ENCODE assay signal across 1 cellular context in the genomic region with DNA sequence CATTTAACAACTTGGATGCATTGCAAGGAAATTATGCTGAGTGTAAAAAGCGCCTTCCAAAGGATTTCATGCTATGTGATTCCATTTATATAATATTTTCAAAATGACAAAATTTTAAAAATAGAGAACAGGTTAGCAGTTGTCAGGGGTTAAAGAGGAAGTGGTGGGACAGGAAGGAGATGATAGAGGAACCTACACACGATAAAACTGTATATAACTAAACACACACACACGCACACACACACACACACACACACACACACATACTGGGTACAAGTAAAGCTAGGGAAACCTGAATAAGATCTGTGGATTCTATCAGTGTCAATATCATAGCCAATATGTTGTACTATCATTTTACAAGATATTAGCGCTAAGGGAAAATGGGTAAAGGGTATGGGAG.
TF ChIP-seq lines count a peak whose summit lies in the region.

No MANE protein-coding gene starts in this region.

TF ChIP-seq in GM12878, 131 proteins besides CTCF, POLR2A, EP300 and RAD21 (continued from another document):
- TF ChIP-seq, protein P1, sequence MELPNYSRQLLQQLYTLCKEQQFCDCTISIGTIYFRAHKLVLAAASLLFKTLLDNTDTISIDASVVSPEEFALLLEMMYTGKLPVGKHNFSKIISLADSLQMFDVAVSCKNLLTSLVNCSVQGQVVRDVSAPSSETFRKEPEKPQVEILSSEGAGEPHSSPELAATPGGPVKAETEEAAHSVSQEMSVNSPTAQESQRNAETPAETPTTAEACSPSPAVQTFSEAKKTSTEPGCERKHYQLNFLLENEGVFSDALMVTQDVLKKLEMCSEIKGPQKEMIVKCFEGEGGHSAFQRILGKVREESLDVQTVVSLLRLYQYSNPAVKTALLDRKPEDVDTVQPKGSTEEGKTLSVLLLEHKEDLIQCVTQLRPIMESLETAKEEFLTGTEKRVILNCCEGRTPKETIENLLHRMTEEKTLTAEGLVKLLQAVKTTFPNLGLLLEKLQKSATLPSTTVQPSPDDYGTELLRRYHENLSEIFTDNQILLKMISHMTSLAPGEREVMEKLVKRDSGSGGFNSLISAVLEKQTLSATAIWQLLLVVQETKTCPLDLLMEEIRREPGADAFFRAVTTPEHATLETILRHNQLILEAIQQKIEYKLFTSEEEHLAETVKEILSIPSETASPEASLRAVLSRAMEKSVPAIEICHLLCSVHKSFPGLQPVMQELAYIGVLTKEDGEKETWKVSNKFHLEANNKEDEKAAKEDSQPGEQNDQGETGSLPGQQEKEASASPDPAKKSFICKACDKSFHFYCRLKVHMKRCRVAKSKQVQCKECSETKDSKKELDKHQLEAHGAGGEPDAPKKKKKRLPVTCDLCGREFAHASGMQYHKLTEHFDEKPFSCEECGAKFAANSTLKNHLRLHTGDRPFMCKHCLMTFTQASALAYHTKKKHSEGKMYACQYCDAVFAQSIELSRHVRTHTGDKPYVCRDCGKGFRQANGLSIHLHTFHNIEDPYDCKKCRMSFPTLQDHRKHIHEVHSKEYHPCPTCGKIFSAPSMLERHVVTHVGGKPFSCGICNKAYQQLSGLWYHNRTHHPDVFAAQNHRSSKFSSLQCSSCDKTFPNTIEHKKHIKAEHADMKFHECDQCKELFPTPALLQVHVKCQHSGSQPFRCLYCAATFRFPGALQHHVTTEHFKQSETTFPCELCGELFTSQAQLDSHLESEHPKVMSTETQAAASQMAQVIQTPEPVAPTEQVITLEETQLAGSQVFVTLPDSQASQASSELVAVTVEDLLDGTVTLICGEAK (IDR thresholded peaks at IDR 0.05; ENCODE audit: borderline replicate concordance), result peak; percentile 20; the same call in 1 of the 2 replicates
- TF ChIP-seq PAX5 (IDR thresholded peaks at IDR 0.05; ENCODE audit: borderline replicate concordance, low read depth, low read length) (no peak), TAF1 (IDR thresholded peaks at IDR 0.05; ENCODE audit: borderline replicate concordance, low read depth, low read length) (no peak), SPI1 (IDR thresholded peaks at IDR 0.05; ENCODE audit: borderline replicate concordance, insufficient read depth, low read depth, low read length) (peak; percentile 84), RCOR1 (conservative IDR thresholded peaks at IDR 0.05; ENCODE audit: low read depth, low read length) (no peak), E4F1 (IDR thresholded peaks at IDR 0.05; ENCODE audit: borderline replicate concordance, partially characterized antibody) (no peak), SIX5 (IDR thresholded peaks at IDR 0.05; ENCODE audit: low read depth, low read length, severe bottlenecking) (no peak), FOXM1 (IDR thresholded peaks at IDR 0.05; ENCODE audit: low read depth, low read length) (0 out of 2 replicates have a peak, but pooled peaks have one; percentile 47), TCF3 (IDR thresholded peaks at IDR 0.05; ENCODE audit: borderline replicate concordance, insufficient read depth, low read depth, low read length) (no peak), BCL11A (IDR thresholded peaks at IDR 0.05; ENCODE audit: low read depth, low read length) (no peak), BACH1 (IDR thresholded peaks at IDR 0.05; ENCODE audit: borderline replicate concordance) (no peak), ASH2L (IDR thresholded peaks at IDR 0.05; ENCODE audit: borderline replicate concordance, low read depth) (no peak)
- TF ChIP-seq, protein P2, sequence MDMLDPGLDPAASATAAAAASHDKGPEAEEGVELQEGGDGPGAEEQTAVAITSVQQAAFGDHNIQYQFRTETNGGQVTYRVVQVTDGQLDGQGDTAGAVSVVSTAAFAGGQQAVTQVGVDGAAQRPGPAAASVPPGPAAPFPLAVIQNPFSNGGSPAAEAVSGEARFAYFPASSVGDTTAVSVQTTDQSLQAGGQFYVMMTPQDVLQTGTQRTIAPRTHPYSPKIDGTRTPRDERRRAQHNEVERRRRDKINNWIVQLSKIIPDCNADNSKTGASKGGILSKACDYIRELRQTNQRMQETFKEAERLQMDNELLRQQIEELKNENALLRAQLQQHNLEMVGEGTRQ (IDR thresholded peaks at IDR 0.05; ENCODE audit: borderline replicate concordance, low read depth, low read length), result no peak
- TF ChIP-seq, protein P3, sequence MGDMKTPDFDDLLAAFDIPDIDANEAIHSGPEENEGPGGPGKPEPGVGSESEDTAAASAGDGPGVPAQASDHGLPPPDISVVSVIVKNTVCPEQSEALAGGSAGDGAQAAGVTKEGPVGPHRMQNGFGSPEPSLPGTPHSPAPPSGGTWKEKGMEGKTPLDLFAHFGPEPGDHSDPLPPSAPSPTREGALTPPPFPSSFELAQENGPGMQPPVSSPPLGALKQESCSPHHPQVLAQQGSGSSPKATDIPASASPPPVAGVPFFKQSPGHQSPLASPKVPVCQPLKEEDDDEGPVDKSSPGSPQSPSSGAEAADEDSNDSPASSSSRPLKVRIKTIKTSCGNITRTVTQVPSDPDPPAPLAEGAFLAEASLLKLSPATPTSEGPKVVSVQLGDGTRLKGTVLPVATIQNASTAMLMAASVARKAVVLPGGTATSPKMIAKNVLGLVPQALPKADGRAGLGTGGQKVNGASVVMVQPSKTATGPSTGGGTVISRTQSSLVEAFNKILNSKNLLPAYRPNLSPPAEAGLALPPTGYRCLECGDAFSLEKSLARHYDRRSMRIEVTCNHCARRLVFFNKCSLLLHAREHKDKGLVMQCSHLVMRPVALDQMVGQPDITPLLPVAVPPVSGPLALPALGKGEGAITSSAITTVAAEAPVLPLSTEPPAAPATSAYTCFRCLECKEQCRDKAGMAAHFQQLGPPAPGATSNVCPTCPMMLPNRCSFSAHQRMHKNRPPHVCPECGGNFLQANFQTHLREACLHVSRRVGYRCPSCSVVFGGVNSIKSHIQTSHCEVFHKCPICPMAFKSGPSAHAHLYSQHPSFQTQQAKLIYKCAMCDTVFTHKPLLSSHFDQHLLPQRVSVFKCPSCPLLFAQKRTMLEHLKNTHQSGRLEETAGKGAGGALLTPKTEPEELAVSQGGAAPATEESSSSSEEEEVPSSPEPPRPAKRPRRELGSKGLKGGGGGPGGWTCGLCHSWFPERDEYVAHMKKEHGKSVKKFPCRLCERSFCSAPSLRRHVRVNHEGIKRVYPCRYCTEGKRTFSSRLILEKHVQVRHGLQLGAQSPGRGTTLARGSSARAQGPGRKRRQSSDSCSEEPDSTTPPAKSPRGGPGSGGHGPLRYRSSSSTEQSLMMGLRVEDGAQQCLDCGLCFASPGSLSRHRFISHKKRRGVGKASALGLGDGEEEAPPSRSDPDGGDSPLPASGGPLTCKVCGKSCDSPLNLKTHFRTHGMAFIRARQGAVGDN (IDR thresholded peaks at IDR 0.05), result 0 out of 2 replicates have a peak, but pooled peaks have one; percentile 33
